In the genomic region with DNA sequence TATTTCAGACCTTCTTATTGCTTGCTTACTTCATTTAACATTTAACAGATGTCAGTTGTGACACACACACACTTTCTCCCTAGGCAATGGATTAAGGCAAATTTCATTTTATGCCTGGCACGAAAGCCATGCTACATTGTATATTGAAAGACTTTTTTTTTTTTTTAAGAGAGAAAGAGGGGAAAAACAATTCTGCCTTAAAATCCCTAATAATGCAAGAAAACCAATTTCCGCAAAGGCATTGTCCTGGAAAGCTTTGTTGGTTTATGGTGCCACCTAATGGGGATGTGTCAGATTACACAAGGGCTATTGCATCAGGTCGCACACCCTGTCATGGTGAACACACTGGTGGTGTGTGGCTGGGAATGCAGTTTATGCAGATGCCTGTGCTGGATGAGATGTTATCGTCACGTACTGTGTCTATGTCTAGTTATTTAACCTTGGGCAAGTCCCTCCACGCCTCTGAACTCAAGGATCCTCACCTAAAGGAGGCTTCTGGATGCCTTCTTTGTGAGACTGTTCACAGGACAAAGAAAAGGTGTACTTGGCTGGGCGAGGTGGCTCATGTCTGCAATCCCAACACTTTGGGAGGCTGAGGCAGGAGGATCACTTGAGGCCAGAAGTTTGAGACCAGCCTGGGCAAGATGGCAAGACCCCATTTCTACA, we compare ENCODE assay signal across 8 cellular contexts. TPM values are rescaled to one million over a fixed set of nuclear protein-coding genes. Genes with fewer than 3 reads are reported as not detected.
DNase-seq lines count a peak whose midpoint lies in the region; ATAC-seq, FAIRE-seq and TF ChIP-seq lines count a peak whose summit lies in the region.

No MANE protein-coding gene starts in this region.

- H3K27me3 ChIP-seq in PC-9 (ENCODE audit: insufficient read depth, low read depth), result no peaks in the 10 kb centered on the region
- peaks cover 4% of the 10 kb centered on the region for H3K27me3 ChIP-seq in fibroblast of lung (ENCODE audit: control insufficient read depth, insufficient read depth, low read length)
- H3K27me3 ChIP-seq in neural progenitor cell, result no peaks in the 10 kb centered on the region
- H3K27me3 ChIP-seq in stomach, result no peaks in the 10 kb centered on the region

- H3K27ac Mint-ChIP-seq in neural progenitor cell, result peak overlapping the region; percentile 95

- H3K36me3 ChIP-seq in PC-9 (ENCODE audit: low read depth) (no peaks in the 10 kb centered on the region), fibroblast of lung (ENCODE audit: control insufficient read depth, insufficient read depth, low read length) (no peaks in the 10 kb centered on the region), neural progenitor cell (no peaks in the 10 kb centered on the region), stomach (no peaks in the 10 kb centered on the region)

- H3K4me1 ChIP-seq in PC-9 (replicated peaks; ENCODE audit: insufficient read depth) (no peaks in the 10 kb centered on the region), fibroblast of lung (ENCODE audit: control insufficient read depth, extremely low read depth, insufficient read depth, low read length) (no peaks in the 10 kb centered on the region), neural progenitor cell (no peaks in the 10 kb centered on the region), stomach (peaks cover 0 to 8% (median 0%) of the 10 kb centered on the region in 4 donors)

- TF ChIP-seq POLR2A in stomach (IDR thresholded peaks at IDR 0.05), result no peak

- intact Hi-C loops in PC-9 (cut with micrococcal nuclease; ENCODE audit: unreplicated experiment), result loop anchor here (1.0 to 10.0 kb wide), 5 partner anchors 261 to 1446 kb away; partner anchors contain the start of gene OXNAD1
- intact Hi-C loops in stomach (cut with DNase I; ENCODE audit: low total_unique reads), result loop anchor here (5.0 kb wide), 1 partner anchor 264 kb away; no protein-coding TSS in a partner anchor

- TF ChIP-seq CTCF in D721Med (IDR thresholded peaks at IDR 0.05; ENCODE audit: insufficient read depth, missing control alignments) (peak; percentile 93), PC-9 (conservative IDR thresholded peaks at IDR 0.05) (peak; percentile 89), fibroblast of lung (conservative IDR thresholded peaks at IDR 0.05 in 1 of 2, IDR thresholded peaks at IDR 0.05 in 1 of 2; ENCODE audit: low read depth in 1 of 2, low read length in 2 of 2) (peak; percentile 84 to 91), neural progenitor cell (IDR thresholded peaks at IDR 0.05) (peak; percentile 87), stomach (IDR thresholded peaks at IDR 0.05) (peak in 5 of 7 experiments; percentile 74 to 83 (median 78))

- CTCF ChIA-PET in PC-9 (lab: Charles Lee), result interaction anchor here (0.7 kb wide), 1 partner anchor 286 kb away, joined by 3 read pairs; the partner anchor contains the start of gene OXNAD1

- no peaks in the 10 kb centered on the region for H3K79me2 ChIP-seq in PC-9 (ENCODE audit: low read depth)
- H3K79me2 ChIP-seq in fibroblast of lung (ENCODE audit: control insufficient read depth, insufficient read depth, low read length), result no peaks in the 10 kb centered on the region
- H3K79me2 ChIP-seq in neural progenitor cell (ENCODE audit: low read depth), result no peaks in the 10 kb centered on the region

- H3K9me3 ChIP-seq in PC-9 (ENCODE audit: insufficient read depth, low read depth), result no peaks in the 10 kb centered on the region
- H3K9me3 ChIP-seq in fibroblast of lung (ENCODE audit: control insufficient read depth, insufficient read depth, low read depth, low read length), result no peaks in the 10 kb centered on the region
- H3K9me3 ChIP-seq in neural progenitor cell (ENCODE audit: low read depth), result no peaks in the 10 kb centered on the region
- H3K9me3 ChIP-seq in stomach, result no peaks in the 10 kb centered on the region

- peaks cover 10% of the 10 kb centered on the region for H3K4me1 Mint-ChIP-seq in neural progenitor cell

- WGBS in stomach, 5 donors, result 12 to 15% (median 13%) methylated on average over 7 of the region's 7 CpGs

- H3K27ac ChIP-seq in PC-9, result no peak overlapping the region
- no peak overlapping the region for H3K27ac ChIP-seq in fibroblast of lung (ENCODE audit: insufficient read depth, low read length)
- no peak overlapping the region for H3K27ac ChIP-seq in neural progenitor cell
- no peak overlapping the region for H3K27ac ChIP-seq in stomach

- POLR2A ChIA-PET in PC-9 (lab: Charles Lee; ENCODE audit: unreplicated experiment), result no interaction called here

- H3K27me3 Mint-ChIP-seq in neural progenitor cell (ENCODE audit: insufficient read depth, low read depth), result peaks cover 4% of the 10 kb centered on the region

- no peak for TF ChIP-seq EP300 in stomach (IDR thresholded peaks at IDR 0.05)

- H2AFZ ChIP-seq in PC-9 (peak overlapping the region; percentile 76), fibroblast of lung (ENCODE audit: low read length) (peak overlapping the region; percentile 15), neural progenitor cell (replicated peaks) (peak overlapping the region; percentile 88)

- H3F3A ChIP-seq in PC-9 (ENCODE audit: insufficient read depth, low read depth), result no peaks in the 10 kb centered on the region
- no peaks in the 10 kb centered on the region for H3F3A ChIP-seq in neural progenitor cell (ENCODE audit: low read depth)

- peak; percentile 67 for FAIRE-seq in D721Med (lab: Jason Lieb, UNC)

- peak overlapping the region; percentile 60 for H3K4me2 ChIP-seq in PC-9
- no peak overlapping the region for H3K4me2 ChIP-seq in fibroblast of lung (ENCODE audit: extremely low read depth, insufficient read depth, low read length)
- no peak overlapping the region for H3K4me2 ChIP-seq in neural progenitor cell

- H3K36me3 Mint-ChIP-seq in neural progenitor cell, result no peaks in the 10 kb centered on the region

- H3K4me3 ChIP-seq in PC-9, result no peak overlapping the region
- peak overlapping the region in 2 of 4 experiments; percentile 29 to 30 for H3K4me3 ChIP-seq in fibroblast of lung (replicated peaks in 1 of 4; ENCODE audit: control extremely low read depth in 1 of 4, insufficient read depth in 1 of 4, low read depth in 3 of 4, low read length in 4 of 4)
- H3K4me3 ChIP-seq in neural progenitor cell, result no peak overlapping the region
- H3K4me3 ChIP-seq in stomach, result no peak overlapping the region

- BruUV-seq in PC-9 (replicated peaks; lab: Mats Ljungman, UMichigan), result no TSS peak

- H4K20me1 ChIP-seq in PC-9 (ENCODE audit: insufficient read depth), result no peaks in the 10 kb centered on the region
- H4K20me1 ChIP-seq in fibroblast of lung (ENCODE audit: control insufficient read depth, extremely low read depth, insufficient read depth, low read length), result no peaks in the 10 kb centered on the region
- H4K20me1 ChIP-seq in neural progenitor cell (ENCODE audit: low read depth), result no peaks in the 10 kb centered on the region

- H3K9ac ChIP-seq in fibroblast of lung (ENCODE audit: insufficient read depth, low read length) (no peak overlapping the region), neural progenitor cell (no peak overlapping the region)

- no peaks in the 10 kb centered on the region for H3K9me2 ChIP-seq in PC-9 (ENCODE audit: insufficient read depth)

- H3K4me3 Mint-ChIP-seq in neural progenitor cell, result peak overlapping the region; percentile 12

- no peaks in the 10 kb centered on the region for H3K9me3 Mint-ChIP-seq in neural progenitor cell

- DNase-seq in D721Med (ENCODE audit: insufficient read length, low spot score) (peak; percentile 21), HuH-7 (ENCODE audit: low spot score) (peak; percentile 85), PC-9 (peak; percentile 61 to 75), fibroblast of lung (ENCODE audit: low read depth in 2 of 2) (peak; percentile 80 to 90), neural progenitor cell (ENCODE audit: low spot score) (peak; percentile 82), stomach (peak; percentile 50)
- peak; percentile 55 for DNase-seq in activated T-cell treated with anti-CD3 and anti-CD28 coated beads, Interleukin-2, amount 50 U/mL, for 1 hour

- peak; percentile 89 for ATAC-seq in GM21423 (IDR thresholded peaks at IDR 0.05; ENCODE audit: unreplicated experiment)

RNA-seq across cellular contexts. Expression of gene RFTN1, which starts 37.3 kb away (rescaled TPM):
- total RNA-seq in PC-9 (2021), result 0.41 TPM in 1 of 2 replicates, not detected in the other
- total RNA-seq in fibroblast of lung, result 26.7 and 35.5 TPM in 2 replicates
- 35.1 and 36.2 TPM in 2 replicates for polyA plus RNA-seq in fibroblast of lung
- 35.3 and 39.4 TPM in 2 replicates for polyA plus RNA-seq in fibroblast of lung (2012)
- polyA minus RNA-seq in fibroblast of lung (ENCODE audit: low replicate concordance), result 59.6 and 67.6 TPM in 2 replicates
- 0.37 and 0.92 TPM in 2 replicates for total RNA-seq in neural progenitor cell (ENCODE audit: low replicate concordance)
- total RNA-seq in stomach, result 100 to 1,000 TPM in 1 of 5 donors, 10 to 100 TPM in 3, 1 to 10 TPM in 1; 4.6 to 103 (median 35.1) TPM
- polyA plus RNA-seq in stomach, result 10 to 100 TPM in 2 of 3 donors, 1 to 10 TPM in 1; 7.1 to 18.6 (median 17.7) TPM

RNA-seq across cellular contexts. Expression of gene DAZL, which starts 54.4 kb away (rescaled TPM):
- total RNA-seq in PC-9 (2021) (not detected in 2 replicates), fibroblast of lung (not detected in 2 replicates), neural progenitor cell (ENCODE audit: low replicate concordance) (3.2 and 4.7 TPM in 2 replicates), stomach (under 1 TPM in 1 of 5 donors, not detected in 4; 0.18 TPM)
- polyA plus RNA-seq in fibroblast of lung (0.34 TPM in 1 of 2 replicates, not detected in the other), stomach (under 1 TPM in 2 of 3 donors, not detected in 1; 0.31 to 0.62 TPM)
- 0.08 TPM in 1 of 2 replicates, not detected in the other for polyA plus RNA-seq in fibroblast of lung (2012)
- polyA minus RNA-seq in fibroblast of lung (ENCODE audit: low replicate concordance), result not detected in 2 replicates

Comparison
In these comparisons a context has a peak if more than half of its experiments do, and no peak if none do; other contexts are left out.
1. DNase-seq: peak in every context shown above with its lines; median percentile 85 in HuH-7; 85 in fibroblast of lung; 82 in neural progenitor cell; 68 in PC-9; 55 in activated T-cell treated with anti-CD3 and anti-CD28 coated beads, Interleukin-2, amount 50 U/mL, for 1 hour; 50 in stomach; 21 in D721Med.
2. H2AFZ ChIP-seq: peak in every context shown above with its lines; median percentile 88 in neural progenitor cell; 76 in PC-9; 15 in fibroblast of lung.